ENCODE assay signal across 32 cellular contexts in the genomic region with DNA sequence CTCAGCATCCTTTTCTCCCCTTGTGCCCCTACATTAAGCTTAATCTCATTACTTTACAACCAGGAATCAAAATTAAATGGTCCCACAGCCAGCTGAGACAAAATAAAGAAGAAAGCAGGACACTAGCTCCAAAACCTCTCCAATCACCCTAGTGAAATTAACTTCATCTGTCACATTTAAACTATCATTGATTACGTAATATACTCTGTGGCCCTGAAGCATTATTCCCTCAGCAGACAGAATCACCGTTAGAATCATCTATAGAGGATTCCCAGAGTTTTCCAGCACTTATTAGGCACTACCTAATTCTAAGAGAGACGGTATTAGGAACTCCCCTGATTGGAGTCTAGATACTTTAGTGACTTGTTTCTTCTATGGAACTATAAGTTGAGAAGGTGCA. TPM values are rescaled to one million over a fixed set of nuclear protein-coding genes. Genes with fewer than 3 reads are reported as not detected.
"Had no signal": no experiment of that assay in that cellular context is flagged by ENCODE, and none has a peak within 500 bp of the region (broad histone marks: within the 10 kb centered on the region; RNA-seq: fewer than 3 reads in every experiment).

Gene OR4K17, plus strand, starts transcription at position 302 of the 400 bp plus-strand sequence. CDS start 6,761 bp downstream, outside the sequence.

- H3K27ac Mint-ChIP-seq: stimulated activated effector memory CD8-positive, alpha-beta T cell treated with anti-CD3 and anti-CD28 coated beads, Interleukin-12 subunit alpha, Interleukin-12 subunit beta, amount 100 ng/mL, for 72 hours; stimulated activated memory B cell treated with anti-CD40 and anti-IgM and Interleukin-4, amounts not matched to agents 10 μg/mL and 1 μg/mL and 100 μg/mL, for 72 hours; stimulated activated naive B cell treated with anti-CD40 and anti-IgM and Interleukin-4, amounts not matched to agents 10 μg/mL and 1 μg/mL and 100 μg/mL, for 72 hours; stimulated activated naive CD8-positive, alpha-beta T cell treated with anti-CD3 and anti-CD28 coated beads, Interleukin-15, amount 100 ng/mL, for 72 hours; stimulated activated naive CD8-positive, alpha-beta T cell treated with anti-CD3 and anti-CD28 coated beads, Interleukin-15, Interleukin-2, amounts not matched to agents 100 ng/mL and 50 ng/mL, for 24 hours had no signal

- H3K9me3 ChIP-seq: stomach, suprapubic skin, testis, thoracic aorta, thyroid gland, tibial artery, tibial nerve, transverse colon, upper lobe of left lung, upper lobe of right lung, uterus, vagina had no signal

- H3K36me3 ChIP-seq: stomach, suprapubic skin, thoracic aorta, thyroid gland, tibial artery, tibial nerve, transverse colon, upper lobe of left lung, upper lobe of right lung, uterus, vagina had no signal

- H3K36me3 Mint-ChIP-seq: stimulated activated effector memory CD8-positive, alpha-beta T cell treated with anti-CD3 and anti-CD28 coated beads, Interleukin-12 subunit alpha, Interleukin-12 subunit beta, amount 100 ng/mL, for 72 hours; stimulated activated memory B cell treated with anti-CD40 and anti-IgM and Interleukin-4, amounts not matched to agents 10 μg/mL and 1 μg/mL and 100 μg/mL, for 72 hours; stimulated activated naive B cell treated with anti-CD40 and anti-IgM and Interleukin-4, amounts not matched to agents 10 μg/mL and 1 μg/mL and 100 μg/mL, for 72 hours had no signal

- ATAC-seq: stimulated activated effector memory CD8-positive, alpha-beta T cell treated with anti-CD3 and anti-CD28 coated beads, Interleukin-12 subunit alpha, Interleukin-12 subunit beta, amount 100 ng/mL, for 72 hours; stimulated activated memory B cell treated with anti-CD40 and anti-IgM and Interleukin-4, amounts not matched to agents 10 μg/mL and 1 μg/mL and 100 μg/mL, for 72 hours; stimulated activated naive B cell treated with anti-CD40 and anti-IgM and Interleukin-4, amounts not matched to agents 10 μg/mL and 1 μg/mL and 100 μg/mL, for 72 hours; stimulated activated naive CD8-positive, alpha-beta T cell treated with anti-CD3 and anti-CD28 coated beads, Interleukin-15, amount 100 ng/mL, for 72 hours; stimulated activated naive CD8-positive, alpha-beta T cell treated with anti-CD3 and anti-CD28 coated beads, Interleukin-15, Interleukin-2, amounts not matched to agents 100 U/mL and 50 U/mL, for 24 hours; upper lobe of right lung had no signal

- DNase-seq: stimulated activated CD4-positive, alpha-beta T cell treated with anti-CD3 and anti-CD28 coated beads, Interleukin-2, amount 100 ng/mL, for 48 hours; stimulated activated CD4-positive, alpha-beta T cell treated with anti-CD3 and anti-CD28 coated beads, Interleukin-4, amount 100 ng/mL, for 1 hour; stimulated activated CD4-positive, alpha-beta T cell treated with anti-CD3 and anti-CD28 coated beads, Interleukin-4, amount 100 ng/mL, for 24 hours; stimulated activated CD4-positive, alpha-beta T cell treated with anti-CD3 and anti-CD28 coated beads, Interleukin-4, amount 100 ng/mL, for 4 hours; stimulated activated CD8-positive, alpha-beta memory T cell treated with anti-CD3 and anti-CD28 coated beads, Interleukin-4, amount 100 ng/mL, for 48 hours; stimulated activated naive B cell treated with anti-CD40 and anti-IgM and Interleukin-4, amounts not matched to agents 10 μg/mL and 1 μg/mL and 100 μg/mL, for 72 hours; stimulated activated naive CD4-positive, alpha-beta T cell; stimulated activated naive CD4-positive, alpha-beta T cell treated with Interleukin-2 at 50 U/mL for 16 hours; stimulated activated naive CD8-positive, alpha-beta T cell treated with anti-CD3 and anti-CD28 coated beads, Interleukin-15, amount 100 ng/mL, for 72 hours; stimulated activated naive CD8-positive, alpha-beta T cell treated with anti-CD3 and anti-CD28 coated beads, Interleukin-15, Interleukin-2, amounts not matched to agents 100 U/mL and 50 U/mL, for 24 hours; stomach; substantia nigra; testis; thyroid gland; tibial artery; transverse colon; trophoblast cell; upper lobe of left lung; upper lobe of right lung; uterus had no signal

- H3K4me1 Mint-ChIP-seq: stimulated activated effector memory CD8-positive, alpha-beta T cell treated with anti-CD3 and anti-CD28 coated beads, Interleukin-12 subunit alpha, Interleukin-12 subunit beta, amount 100 ng/mL, for 72 hours; stimulated activated memory B cell treated with anti-CD40 and anti-IgM and Interleukin-4, amounts not matched to agents 10 μg/mL and 1 μg/mL and 100 μg/mL, for 72 hours; stimulated activated naive B cell treated with anti-CD40 and anti-IgM and Interleukin-4, amounts not matched to agents 10 μg/mL and 1 μg/mL and 100 μg/mL, for 72 hours; stimulated activated naive CD8-positive, alpha-beta T cell treated with anti-CD3 and anti-CD28 coated beads, Interleukin-15, amount 100 ng/mL, for 72 hours had no signal

- H3K9me3 Mint-ChIP-seq: stimulated activated effector memory CD8-positive, alpha-beta T cell treated with anti-CD3 and anti-CD28 coated beads, Interleukin-12 subunit alpha, Interleukin-12 subunit beta, amount 100 ng/mL, for 72 hours; stimulated activated naive CD8-positive, alpha-beta T cell treated with anti-CD3 and anti-CD28 coated beads, Interleukin-15, Interleukin-2, amounts not matched to agents 100 ng/mL and 50 ng/mL, for 24 hours had no signal

- H3K27me3 Mint-ChIP-seq: stimulated activated memory B cell treated with anti-CD40 and anti-IgM and Interleukin-4, amounts not matched to agents 10 μg/mL and 1 μg/mL and 100 μg/mL, for 72 hours; stimulated activated naive B cell treated with anti-CD40 and anti-IgM and Interleukin-4, amounts not matched to agents 10 μg/mL and 1 μg/mL and 100 μg/mL, for 72 hours; stimulated activated naive CD8-positive, alpha-beta T cell treated with anti-CD3 and anti-CD28 coated beads, Interleukin-15, amount 100 ng/mL, for 72 hours; stimulated activated naive CD8-positive, alpha-beta T cell treated with anti-CD3 and anti-CD28 coated beads, Interleukin-15, Interleukin-2, amounts not matched to agents 100 ng/mL and 50 ng/mL, for 24 hours had no signal

- H3K4me3 Mint-ChIP-seq: stimulated activated effector memory CD8-positive, alpha-beta T cell treated with anti-CD3 and anti-CD28 coated beads, Interleukin-12 subunit alpha, Interleukin-12 subunit beta, amount 100 ng/mL, for 72 hours; stimulated activated memory B cell treated with anti-CD40 and anti-IgM and Interleukin-4, amounts not matched to agents 10 μg/mL and 1 μg/mL and 100 μg/mL, for 72 hours; stimulated activated naive B cell treated with anti-CD40 and anti-IgM and Interleukin-4, amounts not matched to agents 10 μg/mL and 1 μg/mL and 100 μg/mL, for 72 hours; stimulated activated naive CD8-positive, alpha-beta T cell treated with anti-CD3 and anti-CD28 coated beads, Interleukin-15, amount 100 ng/mL, for 72 hours; stimulated activated naive CD8-positive, alpha-beta T cell treated with anti-CD3 and anti-CD28 coated beads, Interleukin-15, Interleukin-2, amounts not matched to agents 100 ng/mL and 50 ng/mL, for 24 hours had no signal

- H3K4me1 ChIP-seq: stomach, suprapubic skin, testis, thyroid gland, tibial artery, tibial nerve, transverse colon, upper lobe of left lung, upper lobe of right lung, uterus, vagina had no signal

- H3K27me3 ChIP-seq: stomach, suprapubic skin, testis, thyroid gland, tibial artery, tibial nerve, transverse colon, upper lobe of left lung, upper lobe of right lung, uterus, vagina had no signal

- FAIRE-seq: urothelium cell line had no signal

- H3K27ac ChIP-seq: stomach, suprapubic skin, testis, thoracic aorta, thyroid gland, tibial artery, tibial nerve, transverse colon, upper lobe of left lung, upper lobe of right lung, uterus, vagina had no signal

- H3K4me3 ChIP-seq: stomach, suprapubic skin, testis, thoracic aorta, thyroid gland, tibial artery, tibial nerve, transverse colon, upper lobe of left lung, upper lobe of right lung, uterus, vagina had no signal

RNA-seq across cellular contexts. Expression of gene OR4K17, which starts in this region (rescaled TPM):
- total RNA-seq: stomach, subcutaneous adipose tissue, suprapubic skin, temporal lobe, thoracic aorta, thyroid gland, tibial nerve, transverse colon, upper lobe of left lung, upper lobe of right lung, ureter, urinary bladder, uterus, vagina had no signal
- polyA plus RNA-seq: stomach, urinary bladder had no signal
